Comparison of ENCODE assay signal across 12 cellular contexts in genomic region chr7:130909881-130910672, GRCh38.
DNase-seq lines count a peak whose midpoint lies in the region; ATAC-seq and TF ChIP-seq lines count a peak whose summit lies in the region.
"Had no signal": no experiment of that assay in that cellular context is flagged by ENCODE, and none has a peak within 500 bp of the region (broad histone marks: within the 10 kb centered on the region; RNA-seq: fewer than 3 reads in every experiment).

No MANE protein-coding gene starts in this region.

- no peak for ATAC-seq in stimulated activated memory B cell treated with anti-CD40 and anti-IgM and Interleukin-4, amounts not matched to agents 10 μg/mL and 1 μg/mL and 100 μg/mL, for 72 hours

- 40 to 46% methylated on average over 9 of the region's 9 CpGs for WGBS in esophagus squamous epithelium, 2 donors

- intact Hi-C loops in esophagus squamous epithelium (cut with DNase I), result no loop called here

- POLR2A ChIA-PET in activated CD4-positive, alpha-beta T cell treated with anti-CD3 and anti-CD28 coated beads, Interleukin-2, amount 10 ng/mL, durations not matched to agents 7 days and 5 days (lab: Charles Lee), result no interaction called here
- POLR2A ChIA-PET in GM10248 (lab: Yijun Ruan, JAX), result interaction anchor here (0.6 kb wide), 1 partner anchor 51 kb away, joined by 3 read pairs; no protein-coding TSS in a partner anchor

- peak overlapping the region; percentile 70 for H3K4me3 ChIP-seq in WI38 (ENCODE audit: low read depth, low read length)
- H3K4me3 ChIP-seq in esophagus squamous epithelium, result peak overlapping the region; percentile 30 to 65 (median 47)

- CTCF ChIA-PET in activated CD4-positive, alpha-beta T cell treated with anti-CD3 and anti-CD28 coated beads, Interleukin-2, amount 10 ng/mL, durations not matched to agents 7 days and 5 days (lab: Charles Lee), result interaction anchor here (1.6 kb wide), 1 partner anchor 50 kb away, joined by 6 read pairs; no protein-coding TSS in a partner anchor
- CTCF ChIA-PET in GM10248 (lab: Yijun Ruan, JAX), result no interaction called here

- peaks cover 76% of the 10 kb centered on the region for H3K4me1 Mint-ChIP-seq in activated CD4-positive, alpha-beta T cell treated with anti-CD3 and anti-CD28 coated beads, Interleukin-2, amount 10 ng/mL, durations not matched to agents 7 days and 5 days
- peaks cover 76% of the 10 kb centered on the region for H3K4me1 Mint-ChIP-seq in stimulated activated memory B cell treated with anti-CD40 and anti-IgM and Interleukin-4, amounts not matched to agents 10 μg/mL and 1 μg/mL and 100 μg/mL, for 72 hours

- no peak for DNase-seq in activated CD4-positive, alpha-beta T cell treated with anti-CD3 and anti-CD28 coated beads, Interleukin-2, amount 10 ng/mL, durations not matched to agents 7 days and 5 days
- DNase-seq in activated CD4-positive, alpha-beta T cell treated with anti-CD3 and anti-CD28 coated beads, Interleukin-2, amount 50 U/mL, for 1 hour, result no peak
- DNase-seq in esophagus squamous epithelium (lab: John Stamatoyannopoulos, UW) (no peak), GM10248 (ENCODE audit: extremely low spot score) (no peak), inferior parietal cortex (ENCODE audit: extremely low spot score) (no peak), medulla oblongata (ENCODE audit: extremely low spot score) (no peak)
- DNase-seq: occipital lobe, SHP77, tibial artery had no signal

- TF ChIP-seq CTCF in WI38 (IDR thresholded peaks at IDR 0.05; ENCODE audit: low read depth, low read length), result no peak
- no peak for TF ChIP-seq CTCF in esophagus squamous epithelium (IDR thresholded peaks at IDR 0.05)
- TF ChIP-seq CTCF in GM10248 (IDR thresholded peaks at IDR 0.05; ENCODE audit: control extremely low read depth, extremely low read depth, low read depth, missing control alignments), result no peak

- H3K36me3 Mint-ChIP-seq in activated CD4-positive, alpha-beta T cell treated with anti-CD3 and anti-CD28 coated beads, Interleukin-2, amount 10 ng/mL, durations not matched to agents 7 days and 5 days (ENCODE audit: low read depth), result peaks cover 44% of the 10 kb centered on the region
- H3K36me3 Mint-ChIP-seq in stimulated activated memory B cell treated with anti-CD40 and anti-IgM and Interleukin-4, amounts not matched to agents 10 μg/mL and 1 μg/mL and 100 μg/mL, for 72 hours, result peaks cover 40% of the 10 kb centered on the region

- H3K9me3 ChIP-seq in esophagus squamous epithelium, result no peaks in the 10 kb centered on the region
- H3K9me3 ChIP-seq: tibial artery had no signal

- no peaks in the 10 kb centered on the region for H3K9me3 Mint-ChIP-seq in activated CD4-positive, alpha-beta T cell treated with anti-CD3 and anti-CD28 coated beads, Interleukin-2, amount 10 ng/mL, durations not matched to agents 7 days and 5 days
- no peaks in the 10 kb centered on the region for H3K9me3 Mint-ChIP-seq in stimulated activated memory B cell treated with anti-CD40 and anti-IgM and Interleukin-4, amounts not matched to agents 10 μg/mL and 1 μg/mL and 100 μg/mL, for 72 hours

- no peaks in the 10 kb centered on the region for H3K27me3 Mint-ChIP-seq in activated CD4-positive, alpha-beta T cell treated with anti-CD3 and anti-CD28 coated beads, Interleukin-2, amount 10 ng/mL, durations not matched to agents 7 days and 5 days
- H3K27me3 Mint-ChIP-seq in stimulated activated memory B cell treated with anti-CD40 and anti-IgM and Interleukin-4, amounts not matched to agents 10 μg/mL and 1 μg/mL and 100 μg/mL, for 72 hours, result no peaks in the 10 kb centered on the region

- no peak for TF ChIP-seq POLR2A in esophagus squamous epithelium (IDR thresholded peaks at IDR 0.05)

- peak overlapping the region; percentile 87 to 96 (median 93) for H3K27ac ChIP-seq in esophagus squamous epithelium
- H3K27ac ChIP-seq: KMS-11, tibial artery had no signal

- H3K4me1 ChIP-seq in esophagus squamous epithelium, result peaks cover 34 to 82% (median 51%) of the 10 kb centered on the region in 3 donors

- peak overlapping the region; percentile 82 for H3K4me3 Mint-ChIP-seq in activated CD4-positive, alpha-beta T cell treated with anti-CD3 and anti-CD28 coated beads, Interleukin-2, amount 10 ng/mL, durations not matched to agents 7 days and 5 days
- H3K4me3 Mint-ChIP-seq in stimulated activated memory B cell treated with anti-CD40 and anti-IgM and Interleukin-4, amounts not matched to agents 10 μg/mL and 1 μg/mL and 100 μg/mL, for 72 hours, result no peak overlapping the region

- peak overlapping the region; percentile 94 for H3K27ac Mint-ChIP-seq in activated CD4-positive, alpha-beta T cell treated with anti-CD3 and anti-CD28 coated beads, Interleukin-2, amount 10 ng/mL, durations not matched to agents 7 days and 5 days
- H3K27ac Mint-ChIP-seq in stimulated activated memory B cell treated with anti-CD40 and anti-IgM and Interleukin-4, amounts not matched to agents 10 μg/mL and 1 μg/mL and 100 μg/mL, for 72 hours, result peak overlapping the region; percentile 82

- peaks cover 0 to 10% (median 0%) of the 10 kb centered on the region in 3 donors for H3K36me3 ChIP-seq in esophagus squamous epithelium

- no peaks in the 10 kb centered on the region for H3K27me3 ChIP-seq in esophagus squamous epithelium
- H3K27me3 ChIP-seq: tibial artery had no signal
